ENCODE assay signal across 9 cellular contexts in genomic region chr22:43654271-43654670, GRCh38.
"Had no signal": no experiment of that assay in that cellular context is flagged by ENCODE, and none has a peak within 500 bp of the region (broad histone marks: within the 10 kb centered on the region; RNA-seq: fewer than 3 reads in every experiment).

No MANE protein-coding gene starts in this region.

- H3K4me1 ChIP-seq: HAP-1 had no signal

- H3K4me3 ChIP-seq: GM23248, HAP-1, K562 had no signal

- H3K27ac ChIP-seq: GM23248 had no signal

- DNase-seq: GM23248, GOT3, H7, HFFc6, IMR-90, KG1 had no signal

- ATAC-seq: HCT116, K562 had no signal

- H3K27ac Mint-ChIP-seq: HFFc6 had no signal

- H3K4me3 Mint-ChIP-seq: HFFc6 had no signal

- H3K36me3 ChIP-seq: HAP-1 had no signal
